Comparison of ENCODE assay signal across 8 cellular contexts in the genomic region with DNA sequence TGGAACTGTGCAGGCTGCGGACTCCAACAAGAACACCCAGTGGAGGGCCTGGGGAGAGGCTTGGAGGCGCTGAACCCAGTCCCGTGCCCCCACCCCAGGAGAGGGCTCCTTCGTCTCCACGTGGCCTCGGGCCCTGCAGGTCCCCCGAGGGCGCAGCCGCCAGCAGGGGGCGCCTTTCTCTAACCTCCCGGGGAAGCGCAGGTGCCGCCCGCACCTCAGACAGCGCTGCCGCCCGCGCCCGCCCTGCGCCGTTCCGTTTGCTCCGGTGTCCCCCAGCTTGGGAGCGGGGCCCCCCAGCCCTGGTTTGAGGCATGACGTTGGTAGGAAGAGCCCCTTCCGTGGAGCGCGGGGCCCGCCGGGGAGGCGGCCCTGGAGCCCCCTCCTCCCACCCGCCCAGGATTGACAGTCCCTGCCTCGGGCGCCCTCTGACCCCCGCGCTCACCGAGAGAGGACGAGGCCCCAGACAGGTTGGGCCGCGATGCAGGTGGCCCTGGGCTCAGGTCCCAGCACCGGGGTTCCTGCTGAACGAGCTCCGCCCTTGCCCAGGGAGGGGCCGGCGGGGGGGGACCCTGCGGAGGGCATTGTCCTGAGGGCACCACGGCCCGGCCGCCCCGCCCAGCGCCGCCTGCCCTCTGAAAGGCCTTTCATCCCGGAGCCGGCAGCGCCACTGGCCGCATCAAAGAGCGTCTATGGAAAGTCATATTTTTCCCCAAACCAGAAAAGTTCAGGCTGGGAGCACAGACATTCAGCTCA.
A peak's percentile ranks its signal among the peaks of the same experiment; 100 is the strongest.
DNase-seq lines count a peak whose midpoint lies in the region; ATAC-seq and TF ChIP-seq lines count a peak whose summit lies in the region.

No MANE protein-coding gene starts in this region.

- ATAC-seq in HG03520 (IDR thresholded peaks at IDR 0.05; ENCODE audit: unreplicated experiment): no peak

- DNase-seq in COLO668 (lab: John Stamatoyannopoulos, UW; ENCODE audit: unreplicated experiment) (peak; percentile 89), T-helper 22 cell (ENCODE audit: low read depth) (peak; percentile 56), astrocyte of the cerebellum (ENCODE audit: low read depth) (no peak), iPS DF 4.7 (ENCODE audit: extremely low read depth, low spot score) (peak; percentile 19), skeletal muscle cell (ENCODE audit: low read depth) (no peak), SIG-M5 treated with dmso at 0.1 percent for 504 hours (lab: John Stamatoyannopoulos, UW; ENCODE audit: unreplicated experiment) (no peak)

- peak; percentile 73 for TF ChIP-seq CTCF in astrocyte of the cerebellum (IDR thresholded peaks at IDR 0.05; ENCODE audit: low read depth, low read length, missing control alignments)

- TF ChIP-seq EP300 in Ishikawa (IDR thresholded peaks at IDR 0.05; ENCODE audit: borderline replicate concordance): peak; percentile 51

- in situ Hi-C loops in astrocyte of the cerebellum (cut with HindIII; ENCODE audit: low sequenced_read_pairs): loop anchor here (10.0 kb wide), 2 partner anchors 292 to 442 kb away; no protein-coding TSS in a partner anchor

- H3K4me3 ChIP-seq in astrocyte of the cerebellum (ENCODE audit: low read depth, low read length) (peak overlapping the region; percentile 20), skeletal muscle cell (ENCODE audit: low read depth, low read length) (peak overlapping the region; percentile 30)

- peak; percentile 84 for TF ChIP-seq RAD21 in Ishikawa (IDR thresholded peaks at IDR 0.05; ENCODE audit: low read depth)

TF ChIP-seq in Ishikawa, 13 proteins besides CTCF, POLR2A, EP300 and RAD21:
- TF ChIP-seq, protein P1, sequence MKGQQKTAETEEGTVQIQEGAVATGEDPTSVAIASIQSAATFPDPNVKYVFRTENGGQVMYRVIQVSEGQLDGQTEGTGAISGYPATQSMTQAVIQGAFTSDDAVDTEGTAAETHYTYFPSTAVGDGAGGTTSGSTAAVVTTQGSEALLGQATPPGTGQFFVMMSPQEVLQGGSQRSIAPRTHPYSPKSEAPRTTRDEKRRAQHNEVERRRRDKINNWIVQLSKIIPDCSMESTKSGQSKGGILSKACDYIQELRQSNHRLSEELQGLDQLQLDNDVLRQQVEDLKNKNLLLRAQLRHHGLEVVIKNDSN (IDR thresholded peaks at IDR 0.05): peak; percentile 71
- TF ChIP-seq ZBTB7A (IDR thresholded peaks at IDR 0.05; ENCODE audit: low read depth) (no peak; the same call in 1 of the 2 replicates), CREB1 (IDR thresholded peaks at IDR 0.05; ENCODE audit: low read depth) (no peak), TCF12 (IDR thresholded peaks at IDR 0.05; ENCODE audit: low read depth) (peak; percentile 55), EGR1 (IDR thresholded peaks at IDR 0.05) (0 out of 2 replicates have a peak, but pooled peaks have one; percentile 20), YY1 (IDR thresholded peaks at IDR 0.05; ENCODE audit: low read depth) (no peak), TAF1 (IDR thresholded peaks at IDR 0.05; ENCODE audit: low read depth) (peak; percentile 46; the same call in 1 of the 2 replicates), FOXM1 (IDR thresholded peaks at IDR 0.05; ENCODE audit: borderline replicate concordance, low read depth) (no peak), TEAD4 (IDR thresholded peaks at IDR 0.05) (peak; percentile 12; the same call in 1 of the 2 replicates), NFIC (IDR thresholded peaks at IDR 0.05) (peak; percentile 58), CEBPB (IDR thresholded peaks at IDR 0.05) (no peak)
- TF ChIP-seq, protein P2, sequence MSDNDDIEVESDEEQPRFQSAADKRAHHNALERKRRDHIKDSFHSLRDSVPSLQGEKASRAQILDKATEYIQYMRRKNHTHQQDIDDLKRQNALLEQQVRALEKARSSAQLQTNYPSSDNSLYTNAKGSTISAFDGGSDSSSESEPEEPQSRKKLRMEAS (IDR thresholded peaks at IDR 0.05): peak; percentile 96
- TF ChIP-seq, protein P3, sequence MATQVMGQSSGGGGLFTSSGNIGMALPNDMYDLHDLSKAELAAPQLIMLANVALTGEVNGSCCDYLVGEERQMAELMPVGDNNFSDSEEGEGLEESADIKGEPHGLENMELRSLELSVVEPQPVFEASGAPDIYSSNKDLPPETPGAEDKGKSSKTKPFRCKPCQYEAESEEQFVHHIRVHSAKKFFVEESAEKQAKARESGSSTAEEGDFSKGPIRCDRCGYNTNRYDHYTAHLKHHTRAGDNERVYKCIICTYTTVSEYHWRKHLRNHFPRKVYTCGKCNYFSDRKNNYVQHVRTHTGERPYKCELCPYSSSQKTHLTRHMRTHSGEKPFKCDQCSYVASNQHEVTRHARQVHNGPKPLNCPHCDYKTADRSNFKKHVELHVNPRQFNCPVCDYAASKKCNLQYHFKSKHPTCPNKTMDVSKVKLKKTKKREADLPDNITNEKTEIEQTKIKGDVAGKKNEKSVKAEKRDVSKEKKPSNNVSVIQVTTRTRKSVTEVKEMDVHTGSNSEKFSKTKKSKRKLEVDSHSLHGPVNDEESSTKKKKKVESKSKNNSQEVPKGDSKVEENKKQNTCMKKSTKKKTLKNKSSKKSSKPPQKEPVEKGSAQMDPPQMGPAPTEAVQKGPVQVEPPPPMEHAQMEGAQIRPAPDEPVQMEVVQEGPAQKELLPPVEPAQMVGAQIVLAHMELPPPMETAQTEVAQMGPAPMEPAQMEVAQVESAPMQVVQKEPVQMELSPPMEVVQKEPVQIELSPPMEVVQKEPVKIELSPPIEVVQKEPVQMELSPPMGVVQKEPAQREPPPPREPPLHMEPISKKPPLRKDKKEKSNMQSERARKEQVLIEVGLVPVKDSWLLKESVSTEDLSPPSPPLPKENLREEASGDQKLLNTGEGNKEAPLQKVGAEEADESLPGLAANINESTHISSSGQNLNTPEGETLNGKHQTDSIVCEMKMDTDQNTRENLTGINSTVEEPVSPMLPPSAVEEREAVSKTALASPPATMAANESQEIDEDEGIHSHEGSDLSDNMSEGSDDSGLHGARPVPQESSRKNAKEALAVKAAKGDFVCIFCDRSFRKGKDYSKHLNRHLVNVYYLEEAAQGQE (IDR thresholded peaks at IDR 0.05; ENCODE audit: low read depth): no peak
TF ChIP-seq in Ishikawa: peak in this region for 7.

Comparison
In these comparisons a context has a peak if more than half of its experiments do, and no peak if none do; other contexts are left out.
1. DNase-seq: peak in COLO668 (single experiment), T-helper 22 cell (single experiment) and iPS DF 4.7 (single experiment); none in astrocyte of the cerebellum (single experiment), skeletal muscle cell (single experiment) and SIG-M5 treated with dmso at 0.1 percent for 504 hours (single experiment).